In the genomic region with DNA sequence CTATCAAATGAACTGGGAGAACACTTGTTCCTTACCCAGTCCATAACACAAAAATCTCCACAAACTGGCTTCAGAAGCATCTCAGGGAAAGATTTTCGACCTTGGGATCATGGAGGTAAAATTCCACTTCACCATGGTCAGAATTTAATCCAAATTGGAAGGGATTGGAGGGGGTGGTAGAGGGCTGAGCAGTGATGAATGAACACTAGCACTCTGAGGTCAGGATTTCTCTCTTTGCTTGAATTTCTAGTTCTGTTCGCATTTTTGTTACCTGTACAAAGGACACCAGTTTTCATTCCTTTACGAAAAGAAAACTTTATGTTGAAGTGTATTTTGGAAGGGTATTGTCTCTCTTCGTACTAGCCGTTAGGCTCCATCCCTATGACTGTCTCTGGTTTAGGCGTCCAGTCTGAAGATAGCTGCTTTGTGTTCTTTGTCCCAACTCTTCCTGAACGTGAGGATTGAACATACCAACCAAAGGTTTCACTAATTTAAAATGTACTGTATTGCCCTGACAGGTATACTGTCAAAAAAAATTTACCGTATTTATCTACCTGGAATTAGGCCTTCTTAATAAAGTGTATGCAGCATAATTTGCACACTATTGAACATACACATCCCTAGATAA, we compare ENCODE assay signal across 1 cellular context.
TF ChIP-seq lines count a peak whose summit lies in the region.

No MANE protein-coding gene starts in this region.

TF ChIP-seq in GM12878, 131 proteins besides CTCF, POLR2A, EP300 and RAD21:
- TF ChIP-seq MTA3 (IDR thresholded peaks at IDR 0.05; ENCODE audit: borderline replicate concordance, low read length) (0 out of 2 replicates have a peak, but pooled peaks have one; percentile 57), CEBPB (IDR thresholded peaks at IDR 0.05; ENCODE audit: borderline replicate concordance in 1 of 2, low read depth in 2 of 2, low read length in 2 of 2) (no peak)
- TF ChIP-seq, protein P1, sequence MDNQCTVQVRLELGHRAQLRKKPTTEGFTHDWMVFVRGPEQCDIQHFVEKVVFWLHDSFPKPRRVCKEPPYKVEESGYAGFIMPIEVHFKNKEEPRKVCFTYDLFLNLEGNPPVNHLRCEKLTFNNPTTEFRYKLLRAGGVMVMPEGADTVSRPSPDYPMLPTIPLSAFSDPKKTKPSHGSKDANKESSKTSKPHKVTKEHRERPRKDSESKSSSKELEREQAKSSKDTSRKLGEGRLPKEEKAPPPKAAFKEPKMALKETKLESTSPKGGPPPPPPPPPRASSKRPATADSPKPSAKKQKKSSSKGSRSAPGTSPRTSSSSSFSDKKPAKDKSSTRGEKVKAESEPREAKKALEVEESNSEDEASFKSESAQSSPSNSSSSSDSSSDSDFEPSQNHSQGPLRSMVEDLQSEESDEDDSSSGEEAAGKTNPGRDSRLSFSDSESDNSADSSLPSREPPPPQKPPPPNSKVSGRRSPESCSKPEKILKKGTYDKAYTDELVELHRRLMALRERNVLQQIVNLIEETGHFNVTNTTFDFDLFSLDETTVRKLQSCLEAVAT (IDR thresholded peaks at IDR 0.05), result peak; percentile 53; the same call in 1 of the 2 replicates
TF ChIP-seq in GM12878: peak in this region for 2.
